ENCODE assay signal across 12 cellular contexts in genomic region chr1:190320952-190321351, GRCh38.
A peak's percentile ranks its signal among the peaks of the same experiment; 100 is the strongest.
DNase-seq lines count a peak whose midpoint lies in the region; ATAC-seq, FAIRE-seq and TF ChIP-seq lines count a peak whose summit lies in the region.
"Had no signal": no experiment of that assay in that cellular context is flagged by ENCODE, and none has a peak within 500 bp of the region (broad histone marks: within the 10 kb centered on the region; RNA-seq: fewer than 3 reads in every experiment).

No MANE protein-coding gene starts in this region.

- H3K27me3 ChIP-seq in CD4-positive, alpha-beta T cell (ENCODE audit: control insufficient read depth, insufficient read depth, low read length): no peaks in the 10 kb centered on the region
- H3K27me3 ChIP-seq: BLaER1, heart right ventricle, right atrium auricular region had no signal

- no peak overlapping the region for H3K27ac Mint-ChIP-seq in CD4-positive, alpha-beta T cell
- H3K27ac Mint-ChIP-seq: activated naive CD4-positive, alpha-beta T cell treated with anti-CD3 and anti-CD28 coated beads, Interleukin-2, amount 50 U/mL, for 24 hours had no signal

- CTCF ChIA-PET in CD4-positive, alpha-beta T cell (lab: Charles Lee): no interaction called here

- intact Hi-C loops in CD4-positive, alpha-beta T cell (cut with DNase I, micrococcal nuclease): no loop called here

- no peak for FAIRE-seq in RCC 7860 (lab: Jason Lieb, UNC)

- H3K4me3 Mint-ChIP-seq in CD4-positive, alpha-beta T cell: no peak overlapping the region
- H3K4me3 Mint-ChIP-seq: activated naive CD4-positive, alpha-beta T cell treated with anti-CD3 and anti-CD28 coated beads, Interleukin-2, amount 50 U/mL, for 24 hours had no signal

- H3K9me3 Mint-ChIP-seq in CD4-positive, alpha-beta T cell: peaks cover 2% of the 10 kb centered on the region

- no peak for ATAC-seq in CD4-positive, alpha-beta T cell (ENCODE audit: poor library complexity)
- ATAC-seq: heart right ventricle had no signal

- H3K27me3 Mint-ChIP-seq in CD4-positive, alpha-beta T cell: no peaks in the 10 kb centered on the region
- H3K27me3 Mint-ChIP-seq: activated naive CD4-positive, alpha-beta T cell treated with anti-CD3 and anti-CD28 coated beads, Interleukin-2, amount 50 U/mL, for 24 hours had no signal

- POLR2A ChIA-PET in CD4-positive, alpha-beta T cell (lab: Charles Lee): no interaction called here

- no peaks in the 10 kb centered on the region for H3K36me3 Mint-ChIP-seq in CD4-positive, alpha-beta T cell (ENCODE audit: low read depth)
- H3K36me3 Mint-ChIP-seq: activated naive CD4-positive, alpha-beta T cell treated with anti-CD3 and anti-CD28 coated beads, Interleukin-2, amount 50 U/mL, for 24 hours had no signal

- no peak overlapping the region for H3K27ac ChIP-seq in 22Rv1
- H3K27ac ChIP-seq in CD4-positive, alpha-beta T cell (ENCODE audit: low read depth, low read length): no peak overlapping the region
- H3K27ac ChIP-seq: BLaER1, heart right ventricle, right atrium auricular region had no signal

- DNase-seq in HPDE6-E6E7 (ENCODE audit: extremely low spot score): peak; percentile 16
- peak; percentile 14 for DNase-seq in RCC 7860 (ENCODE audit: low spot score)
- peak; percentile 84 for DNase-seq in fibroblast of peridontal ligament (ENCODE audit: extremely low read depth)
- no peak for DNase-seq in stimulated activated CD4-positive, alpha-beta T cell treated with anti-CD3 and anti-CD28 coated beads, Interleukin-4, amount 100 ng/mL, for 4 hours
- no peak for DNase-seq in NCI-H187 treated with DMSO at 0.1 percent for 48 hours (lab: John Stamatoyannopoulos, UW)
- no peak for DNase-seq in stimulated activated CD4-positive, alpha-beta T cell treated with anti-CD3 and anti-CD28 coated beads, Interleukin-4, amount 100 ng/mL, for 1 hour
- no peak for DNase-seq in CD4-positive, alpha-beta T cell
- DNase-seq: heart right ventricle had no signal

- no peaks in the 10 kb centered on the region for H3K4me1 Mint-ChIP-seq in CD4-positive, alpha-beta T cell (ENCODE audit: low read depth)
- H3K4me1 Mint-ChIP-seq: activated naive CD4-positive, alpha-beta T cell treated with anti-CD3 and anti-CD28 coated beads, Interleukin-2, amount 50 U/mL, for 24 hours had no signal

- H3K9me3 ChIP-seq in CD4-positive, alpha-beta T cell (ENCODE audit: control insufficient read depth, low read length): no peaks in the 10 kb centered on the region
- H3K9me3 ChIP-seq: BLaER1, heart right ventricle, right atrium auricular region had no signal

- peak; percentile 79 for TF ChIP-seq CTCF in 22Rv1 (IDR thresholded peaks at IDR 0.05)
- no peak for TF ChIP-seq CTCF in CD4-positive, alpha-beta T cell (IDR thresholded peaks at IDR 0.05)

Comparison
In these comparisons a context has a peak if more than half of its experiments do, and no peak if none do; other contexts are left out.
1. DNase-seq: peak in HPDE6-E6E7 (single experiment), RCC 7860 (single experiment) and fibroblast of peridontal ligament (single experiment); none in stimulated activated CD4-positive, alpha-beta T cell treated with anti-CD3 and anti-CD28 coated beads, Interleukin-4, amount 100 ng/mL, for 4 hours (0 of 2), NCI-H187 treated with DMSO at 0.1 percent for 48 hours (single experiment), stimulated activated CD4-positive, alpha-beta T cell treated with anti-CD3 and anti-CD28 coated beads, Interleukin-4, amount 100 ng/mL, for 1 hour (single experiment) and CD4-positive, alpha-beta T cell (0 of 10).